Comparison of ENCODE assay signal across 8 cellular contexts in genomic region chr14:75002392-75003249, GRCh38. TPM values are rescaled to one million over a fixed set of nuclear protein-coding genes. Genes with fewer than 3 reads are reported as not detected.
A peak's percentile ranks its signal among the peaks of the same experiment; 100 is the strongest.
DNase-seq lines count a peak whose midpoint lies in the region; ATAC-seq lines count a peak whose summit lies in the region.

TSS of gene EIF2B2 (plus strand) at chr14:75002921. CDS start at chr14:75002991, 70 bp downstream.

- H3K9me3 ChIP-seq in BLaER1 treated with 17β-estradiol and CSF1 and Interleukin-3, amounts not matched to agents 10 nM and 100 nM (replicated peaks in 1 of 11), result peaks cover 0 to 13% (median 10%) of the 10 kb centered on the region in 11 experiments; a peak in 14 of 22 replicates

- H3K36me3 ChIP-seq in BLaER1 treated with 17β-estradiol and CSF1 and Interleukin-3, amounts not matched to agents 10 nM and 100 nM, result peaks cover 29 to 36% (median 31%) of the 10 kb centered on the region in 11 experiments

- peak within 1 kb of the TSS; percentile 78 to 89 (median 82) for H3K27ac ChIP-seq in BLaER1 treated with 17β-estradiol and CSF1 and Interleukin-3, amounts not matched to agents 10 nM and 100 nM

- ATAC-seq in GM19351 (IDR thresholded peaks at IDR 0.05; ENCODE audit: unreplicated experiment) (peak; percentile 96), HG03521 (IDR thresholded peaks at IDR 0.05; ENCODE audit: unreplicated experiment) (peak; percentile 97), left lobe of liver (peak; percentile 99)

- peak within 1 kb of the TSS; percentile 78 to 90 (median 85) for H3K9ac ChIP-seq in BLaER1 treated with 17β-estradiol and CSF1 and Interleukin-3, amounts not matched to agents 10 nM and 100 nM

- H4K20me1 ChIP-seq in BLaER1 treated with 17β-estradiol and CSF1 and Interleukin-3, amounts not matched to agents 10 nM and 100 nM, result peaks cover 0 to 11% (median 0%) of the 10 kb centered on the region in 11 experiments; a peak in 2 of 22 replicates

- peak within 1 kb of the TSS; percentile 78 to 94 (median 85) for H3K4me3 ChIP-seq in BLaER1 treated with 17β-estradiol and CSF1 and Interleukin-3, amounts not matched to agents 10 nM and 100 nM

- no peaks in the 10 kb centered on the region for H3K27me3 ChIP-seq in BLaER1 treated with 17β-estradiol and CSF1 and Interleukin-3, amounts not matched to agents 10 nM and 100 nM

- peak within 1 kb of the TSS; percentile 87 to 98 (median 96) for H3K4me2 ChIP-seq in BLaER1 treated with 17β-estradiol and CSF1 and Interleukin-3, amounts not matched to agents 10 nM and 100 nM

- peaks cover 21 to 31% (median 27%) of the 10 kb centered on the region in 10 experiments for H3K4me1 ChIP-seq in BLaER1 treated with 17β-estradiol and CSF1 and Interleukin-3, amounts not matched to agents 10 nM and 100 nM

- DNase-seq in NCI-H748 (lab: John Stamatoyannopoulos, UW; ENCODE audit: unreplicated experiment) (peak; percentile 98), dedifferentiated amniotic fluid mesenchymal stem cell (ENCODE audit: extremely low spot score) (peak; percentile 95), left lobe of liver (ENCODE audit: low spot score) (peak; percentile 98)
- peak; percentile 99 for DNase-seq in activated CD4-positive, alpha-beta T cell treated with anti-CD3 and anti-CD28 coated beads, Interleukin-2, amount 50 U/mL, for 1 hour
- peak; percentile 98 for DNase-seq in stimulated activated CD4-positive, alpha-beta T cell treated with anti-CD3 and anti-CD28 coated beads, Interleukin-2, amount 100 ng/mL, for 4 hours (ENCODE audit: low read depth)

RNA-seq across cellular contexts. Expression of gene EIF2B2, which starts in this region (rescaled TPM):
- 15.8 TPM for total RNA-seq in left lobe of liver

Comparison
In these comparisons a context has a peak if more than half of its experiments do, and no peak if none do; other contexts are left out.
1. Peak in every context shown above with its lines: DNase-seq, ATAC-seq, H3K4me3 ChIP-seq and H3K27ac ChIP-seq.